In the genomic region with DNA sequence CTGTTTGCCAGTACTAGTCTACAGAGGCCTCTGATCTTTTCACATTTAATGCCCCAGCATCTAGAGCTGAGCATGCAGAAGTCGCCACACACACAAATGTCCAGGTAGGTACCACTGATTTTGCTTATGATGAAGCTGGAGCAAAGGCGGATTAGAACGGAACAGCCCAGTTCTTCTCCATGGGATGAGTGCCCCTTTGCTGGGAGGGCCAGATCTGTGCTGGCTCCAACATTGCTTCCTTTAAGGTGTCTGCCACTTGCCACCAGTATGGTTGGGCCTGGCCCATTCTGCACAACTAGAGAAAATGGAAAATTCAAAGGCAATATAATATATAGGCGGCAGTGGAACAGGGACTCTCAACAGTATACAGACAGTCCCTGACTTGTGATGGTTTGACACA, we compare ENCODE assay signal across 11 cellular contexts. TPM values are rescaled to one million over a fixed set of nuclear protein-coding genes. Genes with fewer than 3 reads are reported as not detected.
A peak's percentile ranks its signal among the peaks of the same experiment; 100 is the strongest.
DNase-seq lines count a peak whose midpoint lies in the region; ATAC-seq and TF ChIP-seq lines count a peak whose summit lies in the region.
"Had no signal": no experiment of that assay in that cellular context is flagged by ENCODE, and none has a peak within 500 bp of the region (broad histone marks: within the 10 kb centered on the region; RNA-seq: fewer than 3 reads in every experiment).

No MANE protein-coding gene starts in this region.

- H3K4me1 Mint-ChIP-seq in activated naive CD4-positive, alpha-beta T cell treated with anti-CD3 and anti-CD28 coated beads, Interleukin-2, amount 50 U/mL, for 24 hours = peaks cover 35% of the 10 kb centered on the region
- peaks cover 42% of the 10 kb centered on the region for H3K4me1 Mint-ChIP-seq in activated CD8-positive, alpha-beta T cell treated with anti-CD3 and anti-CD28 coated beads, Interleukin-2, amount 10 ng/mL, durations not matched to agents 7 days and 5 days (ENCODE audit: low read depth)

- H3K9ac ChIP-seq in muscle layer of colon (ENCODE audit: low read length) = no peak overlapping the region

- WGBS in transverse colon (ENCODE audit: low coverage in 1 of 2), 2 donors = 94% methylated on average over 4 of the region's 4 CpGs; no CpG with 5 or more reads in 1 of the 2 donors

- ATAC-seq in activated naive CD4-positive, alpha-beta T cell treated with anti-CD3 and anti-CD28 coated beads, Interleukin-2, amount 50 U/mL, for 72 hours = no peak
- ATAC-seq in activated CD8-positive, alpha-beta T cell treated with anti-CD3 and anti-CD28 coated beads, Interleukin-2, amount 10 ng/mL, durations not matched to agents 7 days and 5 days = no peak
- ATAC-seq in HG03439 (IDR thresholded peaks at IDR 0.05; ENCODE audit: unreplicated experiment) (no peak), GM21529 (IDR thresholded peaks at IDR 0.05; ENCODE audit: unreplicated experiment) (no peak), GM19467 (IDR thresholded peaks at IDR 0.05; ENCODE audit: unreplicated experiment) (no peak)

- POLR2A ChIA-PET in activated CD8-positive, alpha-beta T cell treated with anti-CD3 and anti-CD28 coated beads, Interleukin-2, amount 10 ng/mL, durations not matched to agents 7 days and 5 days (lab: Charles Lee) = interaction anchor here (2.8 kb wide), 1 partner anchor 11 kb away, joined by 25 read pairs; no protein-coding TSS in a partner anchor

- H3K27me3 ChIP-seq in muscle layer of colon (ENCODE audit: control insufficient read depth in 1 of 2, insufficient read depth in 2 of 2, low read length in 2 of 2) (no peaks in the 10 kb centered on the region), transverse colon (no peaks in the 10 kb centered on the region)

- intact Hi-C loops in transverse colon (cut with DNase I; ENCODE audit: low total_unique reads) = no loop called here

- H3K36me3 ChIP-seq in muscle layer of colon (ENCODE audit: insufficient read depth, low read length) = no peaks in the 10 kb centered on the region
- H3K36me3 ChIP-seq in transverse colon = no peaks in the 10 kb centered on the region
- H3K36me3 ChIP-seq: prostate gland had no signal

- H3K9me3 ChIP-seq in muscle layer of colon (ENCODE audit: low read length) (no peaks in the 10 kb centered on the region), transverse colon (no peaks in the 10 kb centered on the region)
- H3K9me3 ChIP-seq: prostate gland had no signal

- H3K36me3 Mint-ChIP-seq in activated naive CD4-positive, alpha-beta T cell treated with anti-CD3 and anti-CD28 coated beads, Interleukin-2, amount 50 U/mL, for 24 hours = no peaks in the 10 kb centered on the region
- H3K36me3 Mint-ChIP-seq in activated naive CD4-positive, alpha-beta T cell treated with anti-CD3 and anti-CD28 coated beads, Interleukin-2, amount 50 U/mL, for 72 hours = no peaks in the 10 kb centered on the region
- H3K36me3 Mint-ChIP-seq in activated CD8-positive, alpha-beta T cell treated with anti-CD3 and anti-CD28 coated beads, Interleukin-2, amount 10 ng/mL, durations not matched to agents 7 days and 5 days (ENCODE audit: low read depth) = peaks cover 1% of the 10 kb centered on the region

- H3K27ac ChIP-seq in muscle layer of colon (ENCODE audit: low read depth, low read length) (peak overlapping the region; percentile 68), transverse colon (peak overlapping the region; percentile 98 to 100 (median 100))

- TF ChIP-seq CTCF in transverse colon (IDR thresholded peaks at IDR 0.05) = no peak

- H3K9me3 Mint-ChIP-seq in activated naive CD4-positive, alpha-beta T cell treated with anti-CD3 and anti-CD28 coated beads, Interleukin-2, amount 50 U/mL, for 24 hours = no peaks in the 10 kb centered on the region
- H3K9me3 Mint-ChIP-seq in activated naive CD4-positive, alpha-beta T cell treated with anti-CD3 and anti-CD28 coated beads, Interleukin-2, amount 50 U/mL, for 72 hours = no peaks in the 10 kb centered on the region
- H3K9me3 Mint-ChIP-seq in activated CD8-positive, alpha-beta T cell treated with anti-CD3 and anti-CD28 coated beads, Interleukin-2, amount 10 ng/mL, durations not matched to agents 7 days and 5 days (ENCODE audit: insufficient read depth) = no peaks in the 10 kb centered on the region

- H3K4me3 ChIP-seq in muscle layer of colon (ENCODE audit: low read depth in 1 of 2, low read length in 2 of 2) = peak overlapping the region in 1 of 2 donors; percentile 73
- H3K4me3 ChIP-seq in transverse colon = no peak overlapping the region

- H3K4me3 Mint-ChIP-seq in activated naive CD4-positive, alpha-beta T cell treated with anti-CD3 and anti-CD28 coated beads, Interleukin-2, amount 50 U/mL, for 24 hours = peak overlapping the region; percentile 4
- H3K4me3 Mint-ChIP-seq in activated CD8-positive, alpha-beta T cell treated with anti-CD3 and anti-CD28 coated beads, Interleukin-2, amount 10 ng/mL, durations not matched to agents 7 days and 5 days = peak overlapping the region; percentile 79

- H3K4me1 ChIP-seq in muscle layer of colon (ENCODE audit: insufficient read depth, low read length) (peaks cover 60% of the 10 kb centered on the region), transverse colon (peaks cover 44 to 72% (median 66%) of the 10 kb centered on the region in 4 donors)

- no peaks in the 10 kb centered on the region for H3K27me3 Mint-ChIP-seq in activated naive CD4-positive, alpha-beta T cell treated with anti-CD3 and anti-CD28 coated beads, Interleukin-2, amount 50 U/mL, for 24 hours
- no peaks in the 10 kb centered on the region for H3K27me3 Mint-ChIP-seq in activated CD8-positive, alpha-beta T cell treated with anti-CD3 and anti-CD28 coated beads, Interleukin-2, amount 10 ng/mL, durations not matched to agents 7 days and 5 days (ENCODE audit: low read depth)

- H3K27ac Mint-ChIP-seq in activated naive CD4-positive, alpha-beta T cell treated with anti-CD3 and anti-CD28 coated beads, Interleukin-2, amount 50 U/mL, for 24 hours = no peak overlapping the region
- H3K27ac Mint-ChIP-seq in activated naive CD4-positive, alpha-beta T cell treated with anti-CD3 and anti-CD28 coated beads, Interleukin-2, amount 50 U/mL, for 72 hours = no peak overlapping the region
- no peak overlapping the region for H3K27ac Mint-ChIP-seq in activated CD8-positive, alpha-beta T cell treated with anti-CD3 and anti-CD28 coated beads, Interleukin-2, amount 10 ng/mL, durations not matched to agents 7 days and 5 days

- no peak for TF ChIP-seq POLR2A in transverse colon (IDR thresholded peaks at IDR 0.05)

- CTCF ChIA-PET in activated CD8-positive, alpha-beta T cell treated with anti-CD3 and anti-CD28 coated beads, Interleukin-2, amount 10 ng/mL, durations not matched to agents 7 days and 5 days (lab: Charles Lee) = interaction anchor here (0.9 to 10.7 kb wide), 5 partner anchors 11 to 335 kb away, joined by 3 to 112 read pairs (median 5); no protein-coding TSS in a partner anchor

- in situ Hi-C loops in transverse colon (cut with MboI; ENCODE audit: low pct_ligation_motif_present in 1 of 4, low pct_unique_long_range_greater_than_20kb in 1 of 4, low sequenced_read_pairs in 3 of 4) = no loop called here

- no peak for TF ChIP-seq EP300 in transverse colon (IDR thresholded peaks at IDR 0.05; ENCODE audit: low read depth)

- no peak for DNase-seq in activated naive CD4-positive, alpha-beta T cell treated with anti-CD3 and anti-CD28 coated beads, Interleukin-2, amount 50 U/mL, for 72 hours (ENCODE audit: low spot score in 2 of 2)
- no peak for DNase-seq in activated CD8-positive, alpha-beta T cell treated with anti-CD3 and anti-CD28 coated beads, Interleukin-2, amount 10 ng/mL, durations not matched to agents 7 days and 5 days
- no peak for DNase-seq in transverse colon
- DNase-seq: activated CD4-positive, CD25-positive, alpha-beta regulatory T cell treated with anti-CD3 and anti-CD28 coated beads, Interleukin-2, amount 50 U/mL, for 72 hours; NCI-H187 had no signal

RNA-seq across cellular contexts. Expression of a gene that starts 2.2 kb away (rescaled TPM):
- 10 to 100 TPM; 23.4 to 31.9 TPM for total RNA-seq in activated naive CD4-positive, alpha-beta T cell treated with anti-CD3 and anti-CD28 coated beads, Interleukin-2, amount 50 U/mL, for 72 hours
- total RNA-seq in activated CD8-positive, alpha-beta T cell treated with anti-CD3 and anti-CD28 coated beads, Interleukin-2, amount 10 ng/mL, durations not matched to agents 7 days and 5 days = 10 to 100 TPM; 24.1 to 24.2 TPM
- 10 to 100 TPM; 13.7 to 27.7 (median 20.9) TPM for total RNA-seq in transverse colon
